In the genomic region with DNA sequence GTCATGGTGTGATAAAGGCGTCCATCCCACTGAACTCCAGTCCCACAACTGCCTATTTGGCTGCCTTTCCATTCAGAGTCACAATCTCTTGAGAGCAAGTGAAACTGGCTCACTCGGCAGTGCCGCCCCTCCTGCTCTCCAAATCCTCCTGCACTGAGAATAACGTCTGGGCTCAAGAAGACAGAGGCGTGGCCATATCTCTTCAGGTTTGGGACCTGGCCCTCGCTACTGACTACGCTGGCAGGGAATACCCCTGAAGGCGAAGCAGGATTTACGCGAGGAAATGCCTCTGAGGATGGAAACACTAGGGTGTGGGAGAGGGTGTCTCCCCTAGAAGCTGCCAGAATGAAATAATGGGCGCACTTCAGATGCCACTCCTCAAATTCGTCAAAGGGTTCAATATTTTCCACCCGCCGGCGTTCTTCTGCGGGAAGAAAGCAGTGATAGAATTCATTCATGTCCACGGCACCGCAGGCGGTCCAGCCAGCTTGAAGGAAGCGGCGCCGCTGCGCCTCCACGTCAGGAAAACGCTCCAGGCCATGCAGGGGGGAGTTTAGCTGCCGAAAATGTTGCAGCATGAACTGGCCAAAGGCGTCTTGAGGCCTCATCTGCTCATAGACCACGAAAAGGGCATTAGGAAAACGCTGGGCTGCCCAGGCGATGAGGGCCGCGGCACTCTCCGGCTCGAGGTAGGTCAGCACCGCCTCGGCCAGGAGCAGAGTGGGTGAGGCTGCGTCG, we compare ENCODE assay signal across 2 cellular contexts.
TF ChIP-seq lines count a peak whose summit lies in the region.

No MANE protein-coding gene starts in this region.

TF ChIP-seq in A549, 52 proteins besides CTCF, POLR2A, EP300 and RAD21 (continued from another document):
- TF ChIP-seq, protein P1, sequence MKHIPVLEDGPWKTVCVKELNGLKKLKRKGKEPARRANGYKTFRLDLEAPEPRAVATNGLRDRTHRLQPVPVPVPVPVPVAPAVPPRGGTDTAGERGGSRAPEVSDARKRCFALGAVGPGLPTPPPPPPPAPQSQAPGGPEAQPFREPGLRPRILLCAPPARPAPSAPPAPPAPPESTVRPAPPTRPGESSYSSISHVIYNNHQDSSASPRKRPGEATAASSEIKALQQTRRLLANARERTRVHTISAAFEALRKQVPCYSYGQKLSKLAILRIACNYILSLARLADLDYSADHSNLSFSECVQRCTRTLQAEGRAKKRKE (CRISPR knock-in tag; IDR thresholded peaks at IDR 0.05; ENCODE audit: low read depth): no peak
- TF ChIP-seq MAZ (IDR thresholded peaks at IDR 0.05; ENCODE audit: borderline replicate concordance, low read depth, low read length): no peak
- TF ChIP-seq FOXS1 (CRISPR knock-in tag; IDR thresholded peaks at IDR 0.05): no peak

TF ChIP-seq in GM12891, 5 proteins besides CTCF, POLR2A, EP300 and RAD21 (continued from another document):
- TF ChIP-seq POU2F2 (IDR thresholded peaks at IDR 0.05; ENCODE audit: low read depth, low read length): no peak
